ENCODE assay signal across 9 cellular contexts in the genomic region with DNA sequence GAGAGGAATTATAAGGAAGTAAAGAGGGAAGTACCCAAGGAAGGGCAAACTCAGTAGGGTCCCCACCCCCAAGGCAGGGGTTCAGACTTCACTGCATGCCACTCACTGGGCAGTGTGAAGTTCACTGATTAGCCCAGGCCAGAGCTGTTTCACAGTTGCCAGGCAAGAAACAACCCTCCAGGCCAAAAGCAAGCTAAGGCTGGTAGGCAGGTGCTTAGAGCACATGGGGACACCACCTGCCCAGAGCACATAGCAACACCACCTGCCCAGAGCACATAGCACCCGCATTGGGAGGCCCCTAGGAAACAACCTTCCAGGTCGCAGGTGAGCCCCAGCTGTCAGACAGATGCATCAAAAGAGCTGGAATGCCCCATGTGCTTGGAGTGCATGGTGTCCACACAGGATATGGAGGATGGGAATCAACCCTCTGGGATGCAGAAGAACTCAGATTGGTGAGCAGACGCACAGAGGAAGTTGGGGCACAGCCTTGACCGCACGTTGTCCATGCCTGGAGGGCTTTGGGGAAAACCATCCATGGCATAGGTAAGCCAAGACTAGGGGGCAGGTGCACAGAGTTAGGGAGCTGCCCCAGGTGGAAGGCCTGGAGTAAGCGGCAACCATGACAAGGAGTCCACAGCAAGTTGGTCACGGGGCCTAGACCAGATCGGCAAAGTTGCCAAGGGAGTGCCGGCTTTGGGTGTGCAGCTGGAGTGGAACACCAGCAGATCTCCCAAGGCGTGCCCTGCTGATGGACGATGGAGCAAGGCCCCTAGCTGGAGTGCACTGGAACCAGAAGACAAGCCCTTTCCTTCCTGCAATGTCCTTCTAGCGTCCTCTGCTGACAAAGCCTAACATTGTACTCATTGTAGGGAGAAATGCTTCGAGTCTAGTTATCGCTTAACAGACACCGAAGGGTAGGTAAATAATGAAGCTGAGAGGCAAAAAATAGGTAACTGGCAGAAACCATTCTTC. TPM values are rescaled to one million over a fixed set of nuclear protein-coding genes. Genes with fewer than 3 reads are reported as not detected.
A peak's percentile ranks its signal among the peaks of the same experiment; 100 is the strongest.
DNase-seq lines count a peak whose midpoint lies in the region; ATAC-seq, FAIRE-seq and TF ChIP-seq lines count a peak whose summit lies in the region.
"Had no signal": no experiment of that assay in that cellular context is flagged by ENCODE, and none has a peak within 500 bp of the region (broad histone marks: within the 10 kb centered on the region; RNA-seq: fewer than 3 reads in every experiment).

No MANE protein-coding gene starts in this region.

- no peaks in the 10 kb centered on the region for H3K9me1 ChIP-seq in endothelial cell of umbilical vein (replicated peaks; ENCODE audit: control insufficient read depth, extremely low read depth, insufficient read depth, low read length)

- H3K79me2 ChIP-seq in endothelial cell of umbilical vein (ENCODE audit: control insufficient read depth, insufficient read depth, low read length), result no peaks in the 10 kb centered on the region

- CTCF ChIA-PET in endothelial cell of umbilical vein (lab: Charles Lee), result interaction anchor here (1.0 to 6.3 kb wide), 22 partner anchors 9 to 132 kb away, joined by 3 to 345 read pairs (median 7); partner anchors contain the start of genes CYB561A3, DDB1, TKFC and TMEM138

- H4K20me1 ChIP-seq in endothelial cell of umbilical vein (replicated peaks; ENCODE audit: control insufficient read depth, extremely low read depth, insufficient read depth, low read length), result no peaks in the 10 kb centered on the region

- no peak overlapping the region for H3K27ac ChIP-seq in endothelial cell of umbilical vein (ENCODE audit: insufficient read depth, low read depth, low read length)
- H3K27ac ChIP-seq: C4-2B had no signal

- H3K4me1 ChIP-seq in endothelial cell of umbilical vein (ENCODE audit: control insufficient read depth, extremely low read depth, insufficient read depth, low read length), result no peaks in the 10 kb centered on the region

- peak; percentile 50 for ATAC-seq in sciatic nerve

- peak; percentile 17 to 19 for DNase-seq in SHP77 (lab: John Stamatoyannopoulos, UW)
- no peak for DNase-seq in SHP77 treated with DMSO at 0.1 percent for 48 hours (lab: John Stamatoyannopoulos, UW)
- DNase-seq in NCI-H2196 treated with DMSO at 0.1 percent for 48 hours (lab: John Stamatoyannopoulos, UW; ENCODE audit: unreplicated experiment), result peak; percentile 15
- peak; percentile 43 for DNase-seq in endothelial cell of umbilical vein (ENCODE audit: low read depth, low spot score)
- no peak for DNase-seq in sciatic nerve (ENCODE audit: low spot score)
- DNase-seq in C1 segment of cervical spinal cord (lab: John Stamatoyannopoulos, UW), result no peak
- DNase-seq in cerebellum (ENCODE audit: low spot score), result no peak
- DNase-seq in SK-N-DZ (ENCODE audit: low spot score), result no peak

- no peak overlapping the region for H2AFZ ChIP-seq in endothelial cell of umbilical vein (ENCODE audit: low read depth, low read length)

- peak; percentile 55 for FAIRE-seq in endothelial cell of umbilical vein (lab: Jason Lieb, UNC)

- H3K4me2 ChIP-seq in endothelial cell of umbilical vein (ENCODE audit: insufficient read depth, low read length), result no peak overlapping the region

- TF ChIP-seq POLR2A in endothelial cell of umbilical vein (IDR thresholded peaks at IDR 0.05; ENCODE audit: low read depth, low read length), result no peak

- POLR2A ChIA-PET in endothelial cell of umbilical vein (lab: Charles Lee), result interaction anchor here (1.3 kb wide), 1 partner anchor 23 kb away, joined by 3 read pairs; the partner anchor contains the start of gene CYB561A3

- H3K36me3 ChIP-seq in endothelial cell of umbilical vein (ENCODE audit: control insufficient read depth in 2 of 2, extremely low read depth in 1 of 2, insufficient read depth in 2 of 2, low read length in 2 of 2), result no peaks in the 10 kb centered on the region

- no peak overlapping the region for H3K9ac ChIP-seq in endothelial cell of umbilical vein (replicated peaks; ENCODE audit: extremely low read depth, insufficient read depth, low read length)

- dilution Hi-C loops in endothelial cell of umbilical vein (cut with MboI; ENCODE audit: extremely low pct_ligation_motif_present, low sequenced_read_pairs), result no loop called here

- intact Hi-C loops in endothelial cell of umbilical vein (cut with micrococcal nuclease) (loop anchor here (1.0 to 2.0 kb wide), 4 partner anchors 48 to 256 kb away; no protein-coding TSS in a partner anchor), sciatic nerve (cut with DNase I) (no loop called here)

- no peak overlapping the region for H3K4me3 ChIP-seq in endothelial cell of umbilical vein (replicated peaks in 1 of 3; ENCODE audit: insufficient read depth in 1 of 3, low read depth in 1 of 3, low read length in 3 of 3)

- peak; percentile 32 to 42 for TF ChIP-seq CTCF in endothelial cell of umbilical vein (IDR thresholded peaks at IDR 0.05; ENCODE audit: extremely low read depth in 1 of 2, insufficient read depth in 1 of 2, low read depth in 1 of 2, low read length in 2 of 2)

- no peaks in the 10 kb centered on the region for H3K27me3 ChIP-seq in endothelial cell of umbilical vein (ENCODE audit: control insufficient read depth in 2 of 2, insufficient read depth in 2 of 2, low read length in 2 of 2)

- H3K9me3 ChIP-seq in endothelial cell of umbilical vein (replicated peaks; ENCODE audit: control insufficient read depth, insufficient read depth, low read length), result no peaks in the 10 kb centered on the region

- BruUV-seq in endothelial cell of umbilical vein (replicated peaks; lab: Mats Ljungman, UMichigan), result no TSS peak

RNA-seq across cellular contexts. Expression of gene TMEM216, which starts 7.8 kb away (rescaled TPM):
- total RNA-seq in endothelial cell of umbilical vein (9.8 and 10.6 TPM in 2 replicates), sciatic nerve (8.9 TPM), cerebellum (11.8 TPM)
- polyA plus RNA-seq in endothelial cell of umbilical vein, result 38.8 and 39.8 TPM in 2 replicates
- 25.0 and 25.4 TPM in 2 replicates for polyA plus RNA-seq in endothelial cell of umbilical vein (2011; cell fraction: cytosol; rRNA removed)
- polyA plus RNA-seq in endothelial cell of umbilical vein (2011; cell fraction: nucleus; rRNA removed), result 12.1 and 14.2 TPM in 2 replicates
- 10.9 and 12.2 TPM in 2 replicates for polyA plus RNA-seq in endothelial cell of umbilical vein (2012)
- polyA minus RNA-seq in endothelial cell of umbilical vein, result 18.2 and 27.7 TPM in 2 replicates
- 2.7 TPM for polyA minus RNA-seq in endothelial cell of umbilical vein (2011; cell fraction: cytosol; rRNA and poly(A)+ RNA removed)
- 4.6 and 4.9 TPM in 2 replicates for polyA minus RNA-seq in endothelial cell of umbilical vein (2011; cell fraction: nucleus; rRNA and poly(A)+ RNA removed)
- 27.4 and 29.7 TPM in 2 replicates for polyA plus RNA-seq in SK-N-DZ (2014; cell fraction: cytosol; rRNA removed)
- 18.4 and 21.3 TPM in 2 replicates for polyA plus RNA-seq in SK-N-DZ (2014; cell fraction: nucleus; rRNA removed)

RNA-seq across cellular contexts. Expression of gene TMEM138, which starts 22.4 kb away (rescaled TPM):
- total RNA-seq in endothelial cell of umbilical vein (37.9 and 43.6 TPM in 2 replicates), sciatic nerve (38.2 TPM), cerebellum (30.0 TPM)
- 60.0 and 85.1 TPM in 2 replicates for polyA plus RNA-seq in endothelial cell of umbilical vein
- 48.1 and 55.3 TPM in 2 replicates for polyA plus RNA-seq in endothelial cell of umbilical vein (2011; cell fraction: cytosol; rRNA removed)
- 109 and 119 TPM in 2 replicates for polyA plus RNA-seq in endothelial cell of umbilical vein (2011; cell fraction: nucleus; rRNA removed)
- polyA plus RNA-seq in endothelial cell of umbilical vein (2012), result 37.1 and 52.5 TPM in 2 replicates
- 61.0 and 76.7 TPM in 2 replicates for polyA minus RNA-seq in endothelial cell of umbilical vein
- 17.6 TPM for polyA minus RNA-seq in endothelial cell of umbilical vein (2011; cell fraction: cytosol; rRNA and poly(A)+ RNA removed)
- 45.5 and 62.4 TPM in 2 replicates for polyA minus RNA-seq in endothelial cell of umbilical vein (2011; cell fraction: nucleus; rRNA and poly(A)+ RNA removed)
- polyA plus RNA-seq in SK-N-DZ (2014; cell fraction: cytosol; rRNA removed), result 32.5 and 33.4 TPM in 2 replicates
- 68.6 and 89.8 TPM in 2 replicates for polyA plus RNA-seq in SK-N-DZ (2014; cell fraction: nucleus; rRNA removed)

RNA-seq across cellular contexts. Expression of gene CYB561A3, which starts 22.9 kb away (rescaled TPM):
- 41.6 and 44.0 TPM in 2 replicates for total RNA-seq in endothelial cell of umbilical vein
- polyA plus RNA-seq in endothelial cell of umbilical vein, result 102 and 103 TPM in 2 replicates
- polyA plus RNA-seq in endothelial cell of umbilical vein (2011; cell fraction: cytosol; rRNA removed), result 58.9 and 65.6 TPM in 2 replicates
- polyA plus RNA-seq in endothelial cell of umbilical vein (2011; cell fraction: nucleus; rRNA removed), result 62.1 and 63.9 TPM in 2 replicates
- polyA plus RNA-seq in endothelial cell of umbilical vein (2012), result 34.4 and 39.0 TPM in 2 replicates
- 83.3 and 86.3 TPM in 2 replicates for polyA minus RNA-seq in endothelial cell of umbilical vein
- polyA minus RNA-seq in endothelial cell of umbilical vein (2011; cell fraction: cytosol; rRNA and poly(A)+ RNA removed), result 33.6 TPM
- polyA minus RNA-seq in endothelial cell of umbilical vein (2011; cell fraction: nucleus; rRNA and poly(A)+ RNA removed), result 19.2 and 21.5 TPM in 2 replicates
- total RNA-seq in sciatic nerve, result 37.8 TPM
- total RNA-seq in cerebellum, result 15.2 TPM
- polyA plus RNA-seq in SK-N-DZ (2014; cell fraction: cytosol; rRNA removed), result 24.9 and 25.5 TPM in 2 replicates
- polyA plus RNA-seq in SK-N-DZ (2014; cell fraction: nucleus; rRNA removed), result 34.9 and 47.1 TPM in 2 replicates

RNA-seq across cellular contexts. Expression of gene CPSF7, which starts 45.2 kb away (rescaled TPM):
- total RNA-seq in endothelial cell of umbilical vein (77.0 and 78.2 TPM in 2 replicates), sciatic nerve (79.2 TPM), cerebellum (39.0 TPM)
- 87.5 and 88.4 TPM in 2 replicates for polyA plus RNA-seq in endothelial cell of umbilical vein
- 40.2 and 40.9 TPM in 2 replicates for polyA plus RNA-seq in endothelial cell of umbilical vein (2011; cell fraction: cytosol; rRNA removed)
- polyA plus RNA-seq in endothelial cell of umbilical vein (2011; cell fraction: nucleus; rRNA removed), result 139 and 151 TPM in 2 replicates
- 49.9 and 68.2 TPM in 2 replicates for polyA plus RNA-seq in endothelial cell of umbilical vein (2012)
- 92.7 and 97.6 TPM in 2 replicates for polyA minus RNA-seq in endothelial cell of umbilical vein
- 38.0 TPM for polyA minus RNA-seq in endothelial cell of umbilical vein (2011; cell fraction: cytosol; rRNA and poly(A)+ RNA removed)
- 54.0 and 73.6 TPM in 2 replicates for polyA minus RNA-seq in endothelial cell of umbilical vein (2011; cell fraction: nucleus; rRNA and poly(A)+ RNA removed)
- polyA plus RNA-seq in SK-N-DZ (2014; cell fraction: cytosol; rRNA removed), result 64.0 and 78.8 TPM in 2 replicates
- 130 and 149 TPM in 2 replicates for polyA plus RNA-seq in SK-N-DZ (2014; cell fraction: nucleus; rRNA removed)

RNA-seq across cellular contexts. Expression of gene SDHAF2, which starts 45.4 kb away (rescaled TPM):
- total RNA-seq in endothelial cell of umbilical vein (40.3 and 44.5 TPM in 2 replicates), sciatic nerve (24.9 TPM), cerebellum (61.3 TPM)
- polyA plus RNA-seq in endothelial cell of umbilical vein, result 128 and 137 TPM in 2 replicates
- polyA plus RNA-seq in endothelial cell of umbilical vein (2011; cell fraction: cytosol; rRNA removed), result 132 and 136 TPM in 2 replicates
- polyA plus RNA-seq in endothelial cell of umbilical vein (2011; cell fraction: nucleus; rRNA removed), result 61.4 and 63.0 TPM in 2 replicates
- 54.2 and 55.8 TPM in 2 replicates for polyA plus RNA-seq in endothelial cell of umbilical vein (2012)
- 77.1 and 86.1 TPM in 2 replicates for polyA minus RNA-seq in endothelial cell of umbilical vein
- polyA minus RNA-seq in endothelial cell of umbilical vein (2011; cell fraction: cytosol; rRNA and poly(A)+ RNA removed), result 60.9 TPM
- polyA minus RNA-seq in endothelial cell of umbilical vein (2011; cell fraction: nucleus; rRNA and poly(A)+ RNA removed), result 43.3 and 79.5 TPM in 2 replicates
- polyA plus RNA-seq in SK-N-DZ (2014; cell fraction: cytosol; rRNA removed), result 37.7 and 41.8 TPM in 2 replicates
- polyA plus RNA-seq in SK-N-DZ (2014; cell fraction: nucleus; rRNA removed), result 45.3 and 48.5 TPM in 2 replicates

Comparison
In these comparisons a context has a peak if more than half of its experiments do, and no peak if none do; other contexts are left out.
1. DNase-seq: peak in SHP77 (2 of 2), NCI-H2196 treated with DMSO at 0.1 percent for 48 hours (single experiment) and endothelial cell of umbilical vein (single experiment); none in SHP77 treated with DMSO at 0.1 percent for 48 hours (single experiment), sciatic nerve (single experiment), C1 segment of cervical spinal cord (0 of 14), cerebellum (single experiment) and SK-N-DZ (single experiment).